ENCODE assay signal across 8 cellular contexts in the genomic region with DNA sequence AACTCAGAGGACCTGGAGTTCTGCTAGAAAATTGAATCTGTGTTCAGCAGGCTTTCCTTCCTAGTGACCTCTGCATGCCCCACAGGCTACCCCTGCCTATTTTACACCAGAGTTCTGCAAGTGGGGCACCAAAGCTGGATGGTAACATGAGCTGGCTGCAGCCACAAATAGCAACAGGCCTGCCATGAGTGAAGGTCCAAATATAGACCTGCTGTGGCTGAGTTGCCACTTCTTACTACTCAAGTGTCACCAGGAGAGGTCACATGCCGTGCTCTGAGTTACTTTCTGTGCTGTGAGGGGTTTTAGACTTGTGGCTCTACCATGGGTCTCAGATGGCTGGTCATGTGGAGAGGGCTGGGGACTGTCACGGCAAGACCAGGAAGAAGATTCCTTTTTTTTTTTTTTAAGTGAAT. TPM values are rescaled to one million over a fixed set of nuclear protein-coding genes. Genes with fewer than 3 reads are reported as not detected.
DNase-seq lines count a peak whose midpoint lies in the region; ATAC-seq and TF ChIP-seq lines count a peak whose summit lies in the region.

A gene with protein sequence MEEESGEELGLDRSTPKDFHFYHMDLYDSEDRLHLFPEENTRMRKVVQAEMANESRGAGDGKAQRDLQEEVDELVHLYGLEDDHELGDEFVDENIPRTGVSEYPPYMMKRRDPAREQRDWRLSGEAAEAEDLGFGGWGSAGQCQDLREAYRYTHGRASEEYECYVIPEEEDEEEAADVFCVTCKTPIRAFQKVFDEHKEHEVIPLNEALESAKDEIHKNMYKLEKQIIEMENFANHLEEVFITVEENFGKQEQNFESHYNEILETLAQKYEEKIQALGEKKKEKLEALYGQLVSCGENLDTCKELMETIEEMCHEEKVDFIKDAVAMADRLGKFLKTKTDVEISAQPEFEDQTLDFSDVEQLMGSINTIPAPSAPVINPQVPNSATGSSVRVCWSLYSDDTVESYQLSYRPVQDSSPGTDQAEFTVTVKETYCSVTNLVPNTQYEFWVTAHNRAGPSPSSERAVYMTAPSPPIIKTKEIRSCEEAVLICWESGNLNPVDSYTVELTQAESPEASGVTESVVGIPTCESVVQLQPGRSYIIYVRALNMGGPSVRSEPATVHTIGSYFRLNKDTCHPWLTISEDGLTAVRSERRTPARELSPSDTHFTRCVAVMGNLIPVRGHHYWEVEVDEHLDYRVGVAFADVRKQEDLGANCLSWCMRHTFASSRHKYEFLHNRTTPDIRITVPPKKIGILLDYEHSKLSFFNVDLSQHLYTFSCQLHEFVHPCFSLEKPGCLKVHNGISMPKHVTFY (minus strand): TSS at position 76 of the 413 bp plus-strand sequence. CDS start 18,679 bp downstream, outside the sequence.

- H3K36me3 Mint-ChIP-seq in activated CD4-positive, alpha-beta memory T cell treated with anti-CD3 and anti-CD28 coated beads, Interleukin-2, amount 10 ng/mL, durations not matched to agents 7 days and 5 days (ENCODE audit: low read depth): peaks cover 5% of the 10 kb centered on the region

- H3K9ac ChIP-seq in GM23248: no peak within 1 kb of the TSS

- peak; percentile 31; the same call in 1 of the 3 replicates for TF ChIP-seq CTCF in GM12872 (IDR thresholded peaks at IDR 0.05; ENCODE audit: insufficient read depth, low read depth, low read length)

- 51 to 53% methylated on average over 2 of the region's 2 CpGs for WGBS in GM23248 (ENCODE audit: low coverage in 1 of 2, low lambda C conversion rate in 2 of 2, missing lambda C conversion rate in 2 of 2), 2 experiments

- no peak within 1 kb of the TSS for H3K27ac Mint-ChIP-seq in activated CD4-positive, alpha-beta memory T cell treated with anti-CD3 and anti-CD28 coated beads, Interleukin-2, amount 10 ng/mL, durations not matched to agents 7 days and 5 days

- CTCF ChIA-PET in activated CD4-positive, alpha-beta memory T cell treated with anti-CD3 and anti-CD28 coated beads, Interleukin-2, amount 10 ng/mL, durations not matched to agents 7 days and 5 days (lab: Charles Lee): no interaction called here

- no peak within 1 kb of the TSS for H3K4me3 Mint-ChIP-seq in activated CD4-positive, alpha-beta memory T cell treated with anti-CD3 and anti-CD28 coated beads, Interleukin-2, amount 10 ng/mL, durations not matched to agents 7 days and 5 days

- peak; percentile 55 for DNase-seq in Right ventricle myocardium superior
- DNase-seq in cortex of kidney (lab: John Stamatoyannopoulos, UW): no peak
- no peak for DNase-seq in GM23248
- no peak for DNase-seq in sciatic nerve (ENCODE audit: low spot score)
- DNase-seq in activated CD4-positive, alpha-beta memory T cell treated with anti-CD3 and anti-CD28 coated beads, Interleukin-2, amount 10 ng/mL, durations not matched to agents 7 days and 5 days: no peak

- H3K36me3 ChIP-seq in GM23248 (ENCODE audit: low read depth): no peaks in the 10 kb centered on the region

- ATAC-seq in GM21447 (IDR thresholded peaks at IDR 0.05; ENCODE audit: unreplicated experiment) (peak; percentile 65), HG03521 (IDR thresholded peaks at IDR 0.05; ENCODE audit: unreplicated experiment) (peak; percentile 42), Right ventricle myocardium superior (ENCODE audit: poor library complexity) (peak; percentile 64), sciatic nerve (no peak)

- no peak within 1 kb of the TSS for H3K4me2 ChIP-seq in GM23248 (ENCODE audit: unreplicated experiment)

- in situ Hi-C loops in GM23248 (cut with MboI): no loop called here

- no peak within 1 kb of the TSS for H3K27ac ChIP-seq in GM23248

- no peaks in the 10 kb centered on the region for H4K20me1 ChIP-seq in GM23248 (ENCODE audit: insufficient read depth)

- no peaks in the 10 kb centered on the region for H3K9me3 ChIP-seq in GM23248 (ENCODE audit: low read depth)

- peaks cover 11% of the 10 kb centered on the region for H3K4me1 Mint-ChIP-seq in activated CD4-positive, alpha-beta memory T cell treated with anti-CD3 and anti-CD28 coated beads, Interleukin-2, amount 10 ng/mL, durations not matched to agents 7 days and 5 days

- POLR2A ChIA-PET in activated CD4-positive, alpha-beta memory T cell treated with anti-CD3 and anti-CD28 coated beads, Interleukin-2, amount 10 ng/mL, durations not matched to agents 7 days and 5 days (lab: Charles Lee): no interaction called here

- H3K27me3 Mint-ChIP-seq in activated CD4-positive, alpha-beta memory T cell treated with anti-CD3 and anti-CD28 coated beads, Interleukin-2, amount 10 ng/mL, durations not matched to agents 7 days and 5 days: peaks cover 35% of the 10 kb centered on the region

- H3K9me3 Mint-ChIP-seq in activated CD4-positive, alpha-beta memory T cell treated with anti-CD3 and anti-CD28 coated beads, Interleukin-2, amount 10 ng/mL, durations not matched to agents 7 days and 5 days: no peaks in the 10 kb centered on the region

- no peaks in the 10 kb centered on the region for H3K9me2 ChIP-seq in GM23248 (ENCODE audit: insufficient read depth)

- H3F3A ChIP-seq in GM23248 (ENCODE audit: insufficient read depth): peaks cover 5% of the 10 kb centered on the region

- no peak within 1 kb of the TSS for H2AFZ ChIP-seq in GM23248

- H3K4me1 ChIP-seq in GM23248 (ENCODE audit: insufficient read depth): 0 out of 2 replicates have a peak, but pooled peaks cover 3% of the 10 kb centered on the region

- peaks cover 10% of the 10 kb centered on the region for H3K79me2 ChIP-seq in GM23248 (ENCODE audit: insufficient read depth)

- intact Hi-C loops in Right ventricle myocardium superior (cut with DNase I) (no loop called here), sciatic nerve (cut with DNase I) (no loop called here)

- no peak within 1 kb of the TSS for H3K4me3 ChIP-seq in GM23248

- H3K27me3 ChIP-seq in GM23248 (replicated peaks; ENCODE audit: insufficient read depth): no peaks in the 10 kb centered on the region

RNA-seq across cellular contexts. Expression of the gene that starts here (rescaled TPM):
- total RNA-seq in Right ventricle myocardium superior: 146 TPM
- not detected in 2 replicates for total RNA-seq in GM23248 (2014; rRNA removed; shearing (Covaris generic))
- 0.04 and 0.08 TPM in 2 replicates for polyA plus RNA-seq in GM23248 (2016; fragmentation: Nextera tagmentation; extraction: Ambion mirVana)
- not detected for total RNA-seq in sciatic nerve
- total RNA-seq in activated CD4-positive, alpha-beta memory T cell treated with anti-CD3 and anti-CD28 coated beads, Interleukin-2, amount 10 ng/mL, durations not matched to agents 7 days and 5 days: not detected

Comparison
In these comparisons a context has a peak if more than half of its experiments do, and no peak if none do; other contexts are left out.
1. RNA of the gene that starts here (total RNA-seq): 146 TPM in Right ventricle myocardium superior (single experiment); not detected in sciatic nerve (single experiment), not detected in activated CD4-positive, alpha-beta memory T cell treated with anti-CD3 and anti-CD28 coated beads, Interleukin-2, amount 10 ng/mL, durations not matched to agents 7 days and 5 days and not detected in GM23248; every median in the first group is over 100 times any median in the second.